24 cellular contexts compared by ENCODE assay signal in the genomic region with DNA sequence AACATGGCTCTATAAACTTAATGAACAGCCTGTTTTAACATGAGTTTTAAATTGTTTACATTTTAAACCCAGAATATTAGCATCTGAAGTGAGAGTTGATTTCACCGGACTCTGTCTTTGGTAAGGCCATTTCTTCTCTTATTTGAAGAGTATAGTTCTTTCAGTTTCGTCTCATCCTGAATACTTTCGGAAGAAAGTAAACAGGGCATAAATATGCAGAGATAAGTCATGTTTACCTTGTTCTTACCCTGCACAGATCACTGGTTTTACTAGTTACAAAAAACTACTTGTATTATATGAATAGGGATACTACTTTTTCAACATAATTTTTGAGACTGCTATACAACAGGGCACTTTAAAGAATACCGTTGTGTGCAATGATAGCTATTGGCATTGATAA.
"Had no signal": no experiment of that assay in that cellular context is flagged by ENCODE, and none has a peak within 500 bp of the region (broad histone marks: within the 10 kb centered on the region; RNA-seq: fewer than 3 reads in every experiment).

No MANE protein-coding gene starts in this region.

- H3K9me3 ChIP-seq: ascending aorta, gastroesophageal sphincter, thyroid gland had no signal

- H2AFZ ChIP-seq: neural progenitor cell had no signal

- H3K36me3 ChIP-seq: adrenal gland, ascending aorta, brain microvascular endothelial cell, esophagus muscularis mucosa, gastroesophageal sphincter, neural progenitor cell, thyroid gland had no signal

- H3K4me2 ChIP-seq: neural progenitor cell had no signal

- H3K4me3 ChIP-seq: adrenal gland, ascending aorta, esophagus muscularis mucosa, gastroesophageal sphincter, neural progenitor cell, thyroid gland had no signal

- H3K27me3 ChIP-seq: adrenal gland, ascending aorta, brain microvascular endothelial cell, esophagus muscularis mucosa, gastroesophageal sphincter, neural progenitor cell, thyroid gland had no signal

- DNase-seq: activated B cell treated with CpG ODN at 0.5 μM for 24 hours; activated CD4-positive, alpha-beta T cell treated with anti-CD3 and anti-CD28 coated beads for 36 hours; activated CD4-positive, alpha-beta T cell treated with anti-CD3 and anti-CD28 coated beads, Interleukin-2, amount 50 U/mL, for 4 hours; activated CD8-positive, alpha-beta memory T cell treated with anti-CD3 and anti-CD28 coated beads for 24 hours; activated CD8-positive, alpha-beta memory T cell treated with anti-CD3 and anti-CD28 coated beads, Interleukin-2, amount 50 U/mL, for 4 hours; activated naive CD4-positive, alpha-beta T cell; activated T-cell treated with anti-CD3 and anti-CD28 coated beads, Interleukin-2, amount 50 U/mL, for 24 hours; adrenal gland; brain microvascular endothelial cell; caudate nucleus; effector CD8-positive, alpha-beta T cell; head of caudate nucleus; islet precursor cell; naive thymus-derived CD8-positive, alpha-beta T cell; posterior cingulate gyrus; retina; stimulated activated CD4-positive, alpha-beta T cell treated with anti-CD3 and anti-CD28 coated beads, Interleukin-4, amount 100 ng/mL, for 24 hours; stimulated activated naive CD8-positive, alpha-beta T cell treated with anti-CD3 and anti-CD28 coated beads, Interleukin-15, Interleukin-2, amounts not matched to agents 100 U/mL and 50 U/mL, for 24 hours; T-helper 9 cell; thyroid gland had no signal

- H3K4me1 ChIP-seq: ascending aorta, thyroid gland had no signal

- ATAC-seq: activated CD4-positive, alpha-beta T cell treated with anti-CD3 and anti-CD28 coated beads for 36 hours; gastroesophageal sphincter; naive thymus-derived CD8-positive, alpha-beta T cell; stimulated activated naive CD8-positive, alpha-beta T cell treated with anti-CD3 and anti-CD28 coated beads, Interleukin-15, Interleukin-2, amounts not matched to agents 100 U/mL and 50 U/mL, for 24 hours had no signal

- H3K9ac ChIP-seq: neural progenitor cell had no signal

- H3K27ac ChIP-seq: adrenal gland, ascending aorta, brain microvascular endothelial cell, esophagus muscularis mucosa, gastroesophageal sphincter, neural progenitor cell, thyroid gland had no signal
